ENCODE assay signal across 13 cellular contexts in the genomic region with DNA sequence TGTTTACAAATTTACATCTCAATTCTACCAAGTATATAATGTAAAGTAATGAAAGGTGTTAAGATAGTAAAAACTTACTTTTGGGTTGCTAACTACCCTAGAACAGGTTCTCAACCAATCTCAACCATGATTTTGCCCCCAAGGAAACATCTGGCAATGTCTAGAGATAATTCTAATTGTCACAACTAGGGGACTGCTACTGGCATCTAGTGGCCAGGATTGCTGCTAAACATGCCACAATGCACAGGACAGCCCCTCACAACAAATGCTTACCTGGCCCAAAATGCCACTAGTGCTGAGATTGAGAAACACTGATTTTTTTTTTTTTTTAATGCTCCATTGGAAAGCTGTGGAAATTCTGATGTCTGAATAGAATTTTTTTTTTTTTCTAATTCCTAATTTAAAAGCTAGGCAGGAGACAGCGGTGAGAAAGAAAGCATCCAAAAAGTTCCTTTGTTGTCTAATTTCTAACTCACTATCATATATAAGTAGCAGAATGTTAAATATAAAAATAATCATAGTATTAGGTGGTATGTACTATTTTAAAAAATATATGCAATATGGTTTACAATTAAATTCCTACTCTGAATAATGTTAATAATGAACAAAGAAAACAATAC.
A peak's percentile ranks its signal among the peaks of the same experiment; 100 is the strongest.
DNase-seq lines count a peak whose midpoint lies in the region; ATAC-seq, FAIRE-seq and TF ChIP-seq lines count a peak whose summit lies in the region.
"Had no signal": no experiment of that assay in that cellular context is flagged by ENCODE, and none has a peak within 500 bp of the region (broad histone marks: within the 10 kb centered on the region; RNA-seq: fewer than 3 reads in every experiment).

No MANE protein-coding gene starts in this region.

- BruUV-seq in endothelial cell of umbilical vein (replicated peaks; lab: Mats Ljungman, UMichigan), result no TSS peak

- dilution Hi-C loops in endothelial cell of umbilical vein (cut with MboI; ENCODE audit: extremely low pct_ligation_motif_present, low sequenced_read_pairs), result no loop called here

- H3K4me1 ChIP-seq in cardiac muscle cell (ENCODE audit: low read depth) (peaks cover 16% of the 10 kb centered on the region), endothelial cell of umbilical vein (ENCODE audit: control insufficient read depth, extremely low read depth, insufficient read depth, low read length) (peaks cover 14% of the 10 kb centered on the region), kidney (ENCODE audit: control insufficient read depth in 1 of 2, insufficient read depth in 1 of 2, low read depth in 1 of 2, low read length in 2 of 2) (peaks cover 0 to 3% of the 10 kb centered on the region in 2 donors)
- H3K4me1 ChIP-seq: BLaER1 treated with 17β-estradiol and CSF1 and Interleukin-3, amounts not matched to agents 10 nM and 100 nM; upper lobe of right lung had no signal

- TF ChIP-seq CTCF in cardiac muscle cell (IDR thresholded peaks at IDR 0.05; ENCODE audit: low read depth, low read length), result peak; percentile 18
- TF ChIP-seq CTCF in endothelial cell of umbilical vein (IDR thresholded peaks at IDR 0.05; ENCODE audit: extremely low read depth in 1 of 2, insufficient read depth in 1 of 2, low read depth in 1 of 2, low read length in 2 of 2), result peak; percentile 12
- no peak for TF ChIP-seq CTCF in kidney (IDR thresholded peaks at IDR 0.05; ENCODE audit: borderline replicate concordance, extremely low read depth, insufficient read depth)

- H3K4me1 Mint-ChIP-seq in activated CD4-positive, alpha-beta memory T cell treated with anti-CD3 and anti-CD28 coated beads, Interleukin-2, amount 10 ng/mL, durations not matched to agents 7 days and 5 days, result peaks cover 11% of the 10 kb centered on the region
- peaks cover 4% of the 10 kb centered on the region for H3K4me1 Mint-ChIP-seq in activated T-cell treated with anti-CD3 and anti-CD28 coated beads, Interleukin-2, amount 50 U/mL, for 24 hours (ENCODE audit: low read depth)

- intact Hi-C loops in Right ventricle myocardium superior (cut with DNase I) (no loop called here), endothelial cell of umbilical vein (cut with micrococcal nuclease) (no loop called here), kidney (cut with DNase I) (no loop called here)

- H2AFZ ChIP-seq in endothelial cell of umbilical vein (ENCODE audit: low read depth, low read length), result no peak overlapping the region

- H3K36me3 Mint-ChIP-seq in activated CD4-positive, alpha-beta memory T cell treated with anti-CD3 and anti-CD28 coated beads, Interleukin-2, amount 10 ng/mL, durations not matched to agents 7 days and 5 days (ENCODE audit: low read depth), result no peaks in the 10 kb centered on the region
- H3K36me3 Mint-ChIP-seq in activated T-cell treated with anti-CD3 and anti-CD28 coated beads, Interleukin-2, amount 50 U/mL, for 24 hours (ENCODE audit: low read depth), result no peaks in the 10 kb centered on the region

- ATAC-seq in Right ventricle myocardium superior (ENCODE audit: poor library complexity), result no peak
- ATAC-seq: T-helper 17 cell, upper lobe of right lung had no signal

- no peak overlapping the region for H3K4me3 Mint-ChIP-seq in activated CD4-positive, alpha-beta memory T cell treated with anti-CD3 and anti-CD28 coated beads, Interleukin-2, amount 10 ng/mL, durations not matched to agents 7 days and 5 days
- H3K4me3 Mint-ChIP-seq in activated T-cell treated with anti-CD3 and anti-CD28 coated beads, Interleukin-2, amount 50 U/mL, for 24 hours, result no peak overlapping the region
- H3K4me3 Mint-ChIP-seq: T-helper 17 cell had no signal

- no peak overlapping the region for H3K9ac ChIP-seq in endothelial cell of umbilical vein (replicated peaks; ENCODE audit: extremely low read depth, insufficient read depth, low read length)
- H3K9ac ChIP-seq in kidney (ENCODE audit: low read length in 2 of 2), result no peak overlapping the region
- H3K9ac ChIP-seq: BLaER1 treated with 17β-estradiol and CSF1 and Interleukin-3, amounts not matched to agents 10 nM and 100 nM had no signal

- no peak overlapping the region for H3K27ac Mint-ChIP-seq in activated CD4-positive, alpha-beta memory T cell treated with anti-CD3 and anti-CD28 coated beads, Interleukin-2, amount 10 ng/mL, durations not matched to agents 7 days and 5 days
- no peak overlapping the region for H3K27ac Mint-ChIP-seq in activated T-cell treated with anti-CD3 and anti-CD28 coated beads, Interleukin-2, amount 50 U/mL, for 24 hours
- H3K27ac Mint-ChIP-seq: T-helper 17 cell had no signal

- H3K9me3 ChIP-seq in cardiac muscle cell (ENCODE audit: low read depth), result no peaks in the 10 kb centered on the region
- no peaks in the 10 kb centered on the region for H3K9me3 ChIP-seq in endothelial cell of umbilical vein (replicated peaks; ENCODE audit: control insufficient read depth, insufficient read depth, low read length)
- H3K9me3 ChIP-seq in kidney (ENCODE audit: control insufficient read depth in 1 of 2, low read length in 2 of 2), result no peaks in the 10 kb centered on the region
- H3K9me3 ChIP-seq: BLaER1 treated with 17β-estradiol and CSF1 and Interleukin-3, amounts not matched to agents 10 nM and 100 nM; upper lobe of right lung had no signal

- H3K36me3 ChIP-seq in cardiac muscle cell, result peaks cover 34% of the 10 kb centered on the region
- H3K36me3 ChIP-seq in endothelial cell of umbilical vein (ENCODE audit: control insufficient read depth in 2 of 2, extremely low read depth in 1 of 2, insufficient read depth in 2 of 2, low read length in 2 of 2), result peaks cover 8 to 10% of the 10 kb centered on the region in 2 experiments
- H3K36me3 ChIP-seq in kidney (ENCODE audit: control insufficient read depth in 1 of 2, insufficient read depth in 2 of 2, low read length in 2 of 2), result peaks cover 10 to 15% of the 10 kb centered on the region in 2 donors
- H3K36me3 ChIP-seq: BLaER1 treated with 17β-estradiol and CSF1 and Interleukin-3, amounts not matched to agents 10 nM and 100 nM had no signal

- H3K27ac ChIP-seq in cardiac muscle cell (no peak overlapping the region), endothelial cell of umbilical vein (ENCODE audit: insufficient read depth, low read depth, low read length) (no peak overlapping the region), kidney (ENCODE audit: low read depth in 2 of 2, low read length in 2 of 2) (no peak overlapping the region)
- H3K27ac ChIP-seq: BLaER1 treated with 17β-estradiol and CSF1 and Interleukin-3, amounts not matched to agents 10 nM and 100 nM; upper lobe of right lung had no signal

- H3K4me2 ChIP-seq in endothelial cell of umbilical vein (ENCODE audit: insufficient read depth, low read length), result no peak overlapping the region
- H3K4me2 ChIP-seq: BLaER1 treated with 17β-estradiol and CSF1 and Interleukin-3, amounts not matched to agents 10 nM and 100 nM had no signal

- FAIRE-seq in endothelial cell of umbilical vein (lab: Jason Lieb, UNC) (no peak), kidney (lab: Jason Lieb, UNC) (no peak)

- CTCF ChIA-PET in endothelial cell of umbilical vein (lab: Charles Lee), result interaction anchor here (0.6 to 1.9 kb wide), 5 partner anchors 8 to 302 kb away, joined by 3 to 8 read pairs (median 3); no protein-coding TSS in a partner anchor
- CTCF ChIA-PET in activated CD4-positive, alpha-beta memory T cell treated with anti-CD3 and anti-CD28 coated beads, Interleukin-2, amount 10 ng/mL, durations not matched to agents 7 days and 5 days (lab: Charles Lee), result interaction anchor here (0.6 to 1.0 kb wide), 2 partner anchors 72 to 469 kb away, joined by 3 read pairs; no protein-coding TSS in a partner anchor

- peaks cover 17% of the 10 kb centered on the region for H3K27me3 Mint-ChIP-seq in activated CD4-positive, alpha-beta memory T cell treated with anti-CD3 and anti-CD28 coated beads, Interleukin-2, amount 10 ng/mL, durations not matched to agents 7 days and 5 days
- H3K27me3 Mint-ChIP-seq in activated T-cell treated with anti-CD3 and anti-CD28 coated beads, Interleukin-2, amount 50 U/mL, for 24 hours, result peaks cover 4% of the 10 kb centered on the region

- H4K20me1 ChIP-seq in endothelial cell of umbilical vein (replicated peaks; ENCODE audit: control insufficient read depth, extremely low read depth, insufficient read depth, low read length), result no peaks in the 10 kb centered on the region
- H4K20me1 ChIP-seq: BLaER1 treated with 17β-estradiol and CSF1 and Interleukin-3, amounts not matched to agents 10 nM and 100 nM had no signal

- H3K79me2 ChIP-seq in endothelial cell of umbilical vein (ENCODE audit: control insufficient read depth, insufficient read depth, low read length), result peaks cover 2% of the 10 kb centered on the region

- no peak overlapping the region for H3K4me3 ChIP-seq in cardiac muscle cell
- H3K4me3 ChIP-seq in endothelial cell of umbilical vein (replicated peaks in 1 of 3; ENCODE audit: insufficient read depth in 1 of 3, low read depth in 1 of 3, low read length in 3 of 3), result no peak overlapping the region
- H3K4me3 ChIP-seq in kidney (ENCODE audit: low read length in 2 of 2), result no peak overlapping the region
- H3K4me3 ChIP-seq: BLaER1 treated with 17β-estradiol and CSF1 and Interleukin-3, amounts not matched to agents 10 nM and 100 nM; upper lobe of right lung had no signal

- no peak for TF ChIP-seq POLR2A in endothelial cell of umbilical vein (IDR thresholded peaks at IDR 0.05; ENCODE audit: low read depth, low read length)

- POLR2A ChIA-PET in endothelial cell of umbilical vein (lab: Charles Lee), result no interaction called here
- POLR2A ChIA-PET in activated CD4-positive, alpha-beta memory T cell treated with anti-CD3 and anti-CD28 coated beads, Interleukin-2, amount 10 ng/mL, durations not matched to agents 7 days and 5 days (lab: Charles Lee), result no interaction called here

- H3K27me3 ChIP-seq in cardiac muscle cell, result no peaks in the 10 kb centered on the region
- no peaks in the 10 kb centered on the region for H3K27me3 ChIP-seq in endothelial cell of umbilical vein (ENCODE audit: control insufficient read depth in 2 of 2, insufficient read depth in 2 of 2, low read length in 2 of 2)
- H3K27me3 ChIP-seq: BLaER1 treated with 17β-estradiol and CSF1 and Interleukin-3, amounts not matched to agents 10 nM and 100 nM; upper lobe of right lung had no signal

- no peaks in the 10 kb centered on the region for H3K9me1 ChIP-seq in endothelial cell of umbilical vein (replicated peaks; ENCODE audit: control insufficient read depth, extremely low read depth, insufficient read depth, low read length)

- no peaks in the 10 kb centered on the region for H3K9me3 Mint-ChIP-seq in activated CD4-positive, alpha-beta memory T cell treated with anti-CD3 and anti-CD28 coated beads, Interleukin-2, amount 10 ng/mL, durations not matched to agents 7 days and 5 days
- no peaks in the 10 kb centered on the region for H3K9me3 Mint-ChIP-seq in activated T-cell treated with anti-CD3 and anti-CD28 coated beads, Interleukin-2, amount 50 U/mL, for 24 hours

- DNase-seq in cardiac muscle cell (ENCODE audit: low read depth in 1 of 2, low spot score in 1 of 2), result no peak
- DNase-seq in Right ventricle myocardium superior, result no peak
- peak; percentile 9 for DNase-seq in NCI-H82 treated with DMSO at 0.1 percent for 48 hours (lab: John Stamatoyannopoulos, UW; ENCODE audit: unreplicated experiment)
- DNase-seq in endothelial cell of umbilical vein (ENCODE audit: low read depth, low spot score), result no peak
- no peak for DNase-seq in mucosa of gallbladder (ENCODE audit: low spot score)
- no peak for DNase-seq in activated CD4-positive, alpha-beta memory T cell treated with anti-CD3 and anti-CD28 coated beads, Interleukin-2, amount 10 ng/mL, durations not matched to agents 7 days and 5 days
- no peak for DNase-seq in kidney
- DNase-seq in activated T-cell treated with anti-CD3 and anti-CD28 coated beads, Interleukin-2, amount 50 U/mL, for 24 hours, result no peak
- DNase-seq: KBM-7, NCI-H510A, T-helper 17 cell, upper lobe of right lung had no signal
